In the genomic region with DNA sequence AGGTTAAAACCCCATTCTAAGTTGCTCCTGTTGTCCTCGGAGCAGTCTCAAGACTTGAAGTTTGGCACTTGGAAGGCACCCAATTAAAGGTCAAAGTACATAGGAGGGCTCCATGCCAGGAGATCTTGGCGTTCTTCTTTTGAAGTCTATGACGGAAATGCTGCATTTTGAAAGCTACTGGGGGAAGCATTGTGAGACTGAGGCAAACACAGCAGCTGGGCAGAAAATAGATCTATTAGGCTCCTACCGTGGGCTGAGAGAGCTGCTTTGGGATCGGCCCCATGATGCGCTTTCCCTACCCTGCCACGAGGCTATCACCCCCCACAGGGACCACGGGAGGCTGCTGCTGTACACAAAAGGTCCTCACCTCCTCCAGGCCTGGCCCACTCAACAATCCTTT, we compare ENCODE assay signal across 16 cellular contexts. TPM values are rescaled to one million over a fixed set of nuclear protein-coding genes. Genes with fewer than 3 reads are reported as not detected.
DNase-seq lines count a peak whose midpoint lies in the region; ATAC-seq, FAIRE-seq and TF ChIP-seq lines count a peak whose summit lies in the region.
"Had no signal": no experiment of that assay in that cellular context is flagged by ENCODE, and none has a peak within 500 bp of the region (broad histone marks: within the 10 kb centered on the region; RNA-seq: fewer than 3 reads in every experiment).

No MANE protein-coding gene starts in this region.

- TF ChIP-seq EP300 in HepG2 (IDR thresholded peaks at IDR 0.05; ENCODE audit: low read depth in 2 of 2, low read length in 2 of 2) = no peak
- no peak for TF ChIP-seq EP300 in HepG2 (CRISPR knock-in tag; IDR thresholded peaks at IDR 0.05; ENCODE audit: borderline replicate concordance)

- H3K27me3 ChIP-seq in right lobe of liver (no peaks in the 10 kb centered on the region), HepG2 (ENCODE audit: control insufficient read depth in 1 of 2, insufficient read depth in 2 of 2, low read length in 2 of 2) (no peaks in the 10 kb centered on the region), esophagus squamous epithelium (no peaks in the 10 kb centered on the region), uterus (no peaks in the 10 kb centered on the region)
- H3K27me3 ChIP-seq: ovary had no signal

- no peaks in the 10 kb centered on the region; the same call in 1 of the 2 replicates for H3K36me3 Mint-ChIP-seq in HFFc6 (ENCODE audit: low read depth)
- H3K36me3 Mint-ChIP-seq: IgD-negative memory B cell had no signal

- H3K36me3 ChIP-seq in right lobe of liver = no peaks in the 10 kb centered on the region
- no peaks in the 10 kb centered on the region for H3K36me3 ChIP-seq in HepG2 (replicated peaks in 1 of 2; ENCODE audit: control insufficient read depth in 1 of 2, insufficient read depth in 2 of 2, low read length in 2 of 2)
- no peaks in the 10 kb centered on the region for H3K36me3 ChIP-seq in esophagus squamous epithelium
- no peaks in the 10 kb centered on the region for H3K36me3 ChIP-seq in uterus
- H3K36me3 ChIP-seq: ovary, thoracic aorta had no signal

- BruUV-seq in HepG2 (replicated peaks; lab: Mats Ljungman, UMichigan) = no TSS peak

- H3K4me2 ChIP-seq in HepG2 (ENCODE audit: low read depth, low read length) = no peak overlapping the region

- intact Hi-C loops in right lobe of liver (cut with DNase I) = no loop called here
- intact Hi-C loops in HepG2 (cut with micrococcal nuclease; ENCODE audit: unreplicated experiment) = no loop called here
- intact Hi-C loops in esophagus squamous epithelium (cut with DNase I) = no loop called here
- intact Hi-C loops in uterus (cut with DNase I; ENCODE audit: low total_unique reads) = no loop called here

- H3K27ac ChIP-seq in right lobe of liver (no peak overlapping the region), HepG2 (ENCODE audit: extremely low read length, insufficient read depth, low read length) (no peak overlapping the region), esophagus squamous epithelium (peak overlapping the region in 3 of 4 donors; percentile 30 to 70 (median 63)), uterus (peak overlapping the region; percentile 40 to 61)
- H3K27ac ChIP-seq: ovary, thoracic aorta had no signal

- H3K79me2 ChIP-seq in HepG2 (ENCODE audit: insufficient read depth, low read length) = no peaks in the 10 kb centered on the region

- H4K20me1 ChIP-seq in HepG2 (ENCODE audit: insufficient read depth, low read length) = no peaks in the 10 kb centered on the region

- peaks cover 0 to 8% (median 0%) of the 10 kb centered on the region in 4 donors for H3K4me1 ChIP-seq in right lobe of liver
- H3K4me1 ChIP-seq in HepG2 (ENCODE audit: insufficient read depth, low read length) = peaks cover 8% of the 10 kb centered on the region
- peaks cover 0 to 11% (median 0%) of the 10 kb centered on the region in 3 donors for H3K4me1 ChIP-seq in esophagus squamous epithelium
- H3K4me1 ChIP-seq in uterus = no peaks in the 10 kb centered on the region

- ATAC-seq in right lobe of liver (peak; percentile 39 to 70 (median 54)), HepG2 (no peak)

- H3K27me3 Mint-ChIP-seq in HFFc6 (ENCODE audit: insufficient read depth) = no peaks in the 10 kb centered on the region; the same call in none of the 2 replicates

- H3K4me3 Mint-ChIP-seq in HFFc6 = no peak overlapping the region
- H3K4me3 Mint-ChIP-seq: activated T-helper 1 cell treated with anti-CD3 and anti-CD28 coated beads, Interleukin-12 subunit alpha, Interleukin-12 subunit beta, Interleukin-2, Interleukin-4 antibody, amounts not matched to agents 30 ng/mL and 10 ng/mL and 1 ng/mL, durations not matched to agents 14 hours and 24 hours and 36 hours; IgD-negative memory B cell had no signal

- TF ChIP-seq CTCF in right lobe of liver (IDR thresholded peaks at IDR 0.05) (no peak), HepG2 (CRISPR knock-in tag; IDR thresholded peaks at IDR 0.05) (no peak), esophagus squamous epithelium (IDR thresholded peaks at IDR 0.05) (no peak), uterus (IDR thresholded peaks at IDR 0.05) (no peak), HFFc6 (IDR thresholded peaks at IDR 0.05) (no peak)

- H2AFZ ChIP-seq in HepG2 (ENCODE audit: low read length) = no peak overlapping the region

- H3K4me1 Mint-ChIP-seq in HFFc6 (ENCODE audit: low read depth) = peaks cover 18% of the 10 kb centered on the region

- H3K4me3 ChIP-seq in right lobe of liver = no peak overlapping the region
- no peak overlapping the region for H3K4me3 ChIP-seq in HepG2 (replicated peaks in 1 of 3; ENCODE audit: insufficient read depth in 1 of 3, low read depth in 2 of 3, low read length in 3 of 3)
- no peak overlapping the region for H3K4me3 ChIP-seq in esophagus squamous epithelium
- H3K4me3 ChIP-seq in uterus = no peak overlapping the region
- H3K4me3 ChIP-seq: ovary, thoracic aorta had no signal

- H3K27ac Mint-ChIP-seq in HFFc6 = no peak overlapping the region
- H3K27ac Mint-ChIP-seq: activated T-helper 1 cell treated with anti-CD3 and anti-CD28 coated beads, Interleukin-12 subunit alpha, Interleukin-12 subunit beta, Interleukin-2, Interleukin-4 antibody, amounts not matched to agents 30 ng/mL and 10 ng/mL and 1 ng/mL, durations not matched to agents 14 hours and 24 hours and 36 hours; IgD-negative memory B cell had no signal

- in situ Hi-C loops in HepG2 (cut with HindIII; ENCODE audit: extremely low pct_ligation_motif_present, low pct_unique_long_range_greater_than_20kb) = no loop called here

- no peaks in the 10 kb centered on the region for H3K9me3 ChIP-seq in right lobe of liver
- no peaks in the 10 kb centered on the region for H3K9me3 ChIP-seq in HepG2 (ENCODE audit: low read length)
- H3K9me3 ChIP-seq in esophagus squamous epithelium = no peaks in the 10 kb centered on the region
- no peaks in the 10 kb centered on the region for H3K9me3 ChIP-seq in uterus
- H3K9me3 ChIP-seq: ovary, thoracic aorta had no signal

- CTCF ChIA-PET in HepG2 (lab: Yijun Ruan, JAX; ENCODE audit: low intra/inter-chr PET ratio, low total read pairs) = no interaction called here

- FAIRE-seq in HepG2 (lab: Jason Lieb, UNC) = no peak
- FAIRE-seq: G401.6, GM12892 had no signal

- TF ChIP-seq POLR2A in right lobe of liver (IDR thresholded peaks at IDR 0.05) (no peak), HepG2 (IDR thresholded peaks at IDR 0.05; ENCODE audit: insufficient read depth in 1 of 2, low read depth in 2 of 2, low read length in 2 of 2) (no peak), esophagus squamous epithelium (IDR thresholded peaks at IDR 0.05) (no peak), uterus (IDR thresholded peaks at IDR 0.05) (no peak)

- POLR2A ChIA-PET in HepG2 (lab: Yijun Ruan, JAX) = no interaction called here

- H3K9me3 Mint-ChIP-seq in HFFc6 = no peaks in the 10 kb centered on the region; the same call in 1 of the 2 replicates

- no peak overlapping the region for H3K9ac ChIP-seq in HepG2 (ENCODE audit: insufficient read depth, low read depth, low read length)

- no peak for DNase-seq in right lobe of liver
- DNase-seq in HepG2 (ENCODE audit: low spot score) = no peak
- DNase-seq in esophagus squamous epithelium (lab: John Stamatoyannopoulos, UW) = no peak
- peak; percentile 68 for DNase-seq in mucosa of gallbladder (ENCODE audit: low spot score)
- DNase-seq in uterus = peak in 1 of 2 donors; percentile 53
- no peak for DNase-seq in NCI-H345 treated with DMSO at 0.1 percent for 48 hours (lab: John Stamatoyannopoulos, UW; ENCODE audit: unreplicated experiment)
- no peak for DNase-seq in activated CD8-positive, alpha-beta memory T cell treated with anti-CD3 and anti-CD28 coated beads, Interleukin-2, amount 50 U/mL, for 4 hours
- no peak for DNase-seq in HFFc6
- DNase-seq: activated CD4-positive, alpha-beta T cell treated with anti-CD3 and anti-CD28 coated beads, Interleukin-2, amount 50 U/mL, for 4 hours; NCI-H1092 had no signal

- WGBS in right lobe of liver (ENCODE audit: insufficient coverage, low coverage, low lambda C conversion rate, missing lambda C conversion rate) = 15% methylated on average over 4 of the region's 8 CpGs
- WGBS in HepG2 (ENCODE audit: low lambda C conversion rate) = 79% methylated on average over 8 of the region's 8 CpGs
- WGBS in esophagus squamous epithelium, 2 donors = 52 to 53% methylated on average over 7 to 8 of the region's 8 CpGs

- TF ChIP-seq RAD21 in HepG2 (CRISPR knock-in tag; IDR thresholded peaks at IDR 0.05) = no peak

TF ChIP-seq in HepG2, 621 proteins besides CTCF, POLR2A, EP300 and RAD21 (continues in another document):
- TF ChIP-seq ZNF331 (CRISPR knock-in tag; IDR thresholded peaks at IDR 0.05) (no peak), NFKBIZ (CRISPR knock-in tag; IDR thresholded peaks at IDR 0.05) (no peak), ZNF10 (CRISPR knock-in tag; IDR thresholded peaks at IDR 0.05; ENCODE audit: borderline replicate concordance, low read depth) (no peak)

RNA-seq across cellular contexts. Expression of a gene that starts 20.0 kb away (rescaled TPM):
- total RNA-seq in right lobe of liver (1 to 10 TPM in 1 of 6 experiments, under 1 TPM in 5; 0.56 to 1.9 (median 0.68) TPM), HepG2 (2016; rRNA removed; fragmentation: Illumina TruSeq; extraction: Trizol) (1.8 TPM in 2 replicates), esophagus squamous epithelium (1 to 10 TPM in 1 of 4 donors, under 1 TPM in 3; 0.11 to 2.1 (median 0.28) TPM), mucosa of gallbladder (5.7 TPM), uterus (1 to 10 TPM; 1.2 to 8.6 (median 3.8) TPM)
- 0.88 and 1.0 TPM in 2 replicates for total RNA-seq in HepG2 (2016; cell fraction: cytosol; rRNA removed; fragmentation: Illumina TruSeq; extraction: Trizol; ENCODE audit: low read depth)
- 1.4 and 1.8 TPM in 2 replicates for total RNA-seq in HepG2 (2016; cell fraction: insoluble cytoplasmic fraction; rRNA removed; fragmentation: Illumina TruSeq; extraction: Trizol)
- 1.5 and 2.2 TPM in 2 replicates for total RNA-seq in HepG2 (2016; cell fraction: membrane; rRNA removed; fragmentation: Illumina TruSeq; extraction: Trizol)
- 3.1 and 3.6 TPM in 2 replicates for total RNA-seq in HepG2 (2016; cell fraction: nucleus; rRNA removed; fragmentation: Illumina TruSeq; extraction: Trizol)
- 1.1 and 1.2 TPM in 2 replicates for polyA plus RNA-seq in HepG2 (2011; rRNA removed)
- 0.95 and 0.96 TPM in 2 replicates for polyA plus RNA-seq in HepG2 (2011; cell fraction: cytosol; rRNA removed)
- 2.4 and 2.6 TPM in 2 replicates for polyA plus RNA-seq in HepG2 (2011; cell fraction: nucleus; rRNA removed)
- 1.3 and 2.0 TPM in 2 replicates for polyA plus RNA-seq in HepG2 (2012)
- polyA plus RNA-seq in HepG2 (2016; cell fraction: cytosol; fragmentation: Illumina TruSeq; extraction: Trizol; ENCODE audit: low read depth) = 0.15 and 0.22 TPM in 2 replicates
- polyA plus RNA-seq in HepG2 (2016; cell fraction: insoluble cytoplasmic fraction; fragmentation: Illumina TruSeq; extraction: Trizol; ENCODE audit: low read depth) = 1.5 and 1.9 TPM in 2 replicates
- polyA plus RNA-seq in HepG2 (2016; cell fraction: membrane; fragmentation: Illumina TruSeq; extraction: Trizol; ENCODE audit: low read depth) = 0.65 and 1.0 TPM in 2 replicates
- polyA plus RNA-seq in HepG2 (2016; cell fraction: nucleus; fragmentation: Illumina TruSeq; extraction: Trizol; ENCODE audit: insufficient read depth, low read depth) = 4.3 and 4.8 TPM in 2 replicates
- 4.4 and 12.3 TPM in 2 replicates for polyA minus RNA-seq in HepG2 (2011; rRNA and poly(A)+ RNA removed; ENCODE audit: low replicate concordance)
- polyA minus RNA-seq in HepG2 (2011; cell fraction: cytosol; rRNA and poly(A)+ RNA removed) = 1.8 and 3.1 TPM in 2 replicates
- polyA minus RNA-seq in HepG2 (2011; cell fraction: nucleus; rRNA and poly(A)+ RNA removed) = 2.6 and 3.1 TPM in 2 replicates
- total RNA-seq in HFFc6 (2021; fragmentation: NEBNext Ultra II Directional; extraction: Animal tissue kit (Norgen Biotek cat#: 25700)) = 10 to 100 TPM in 2 of 6 experiments, 1 to 10 TPM in 4; 7.0 to 13.3 (median 7.9) TPM
- polyA plus RNA-seq: IgD-negative memory B cell had no signal

Comparison
In these comparisons a context has a peak if more than half of its experiments do, and no peak if none do; other contexts are left out.
1. H3K27ac ChIP-seq: peak in esophagus squamous epithelium (3 of 4) and uterus (2 of 2); none in right lobe of liver (0 of 3) and HepG2 (single experiment).